Comparison of ENCODE assay signal across 23 cellular contexts in the genomic region with DNA sequence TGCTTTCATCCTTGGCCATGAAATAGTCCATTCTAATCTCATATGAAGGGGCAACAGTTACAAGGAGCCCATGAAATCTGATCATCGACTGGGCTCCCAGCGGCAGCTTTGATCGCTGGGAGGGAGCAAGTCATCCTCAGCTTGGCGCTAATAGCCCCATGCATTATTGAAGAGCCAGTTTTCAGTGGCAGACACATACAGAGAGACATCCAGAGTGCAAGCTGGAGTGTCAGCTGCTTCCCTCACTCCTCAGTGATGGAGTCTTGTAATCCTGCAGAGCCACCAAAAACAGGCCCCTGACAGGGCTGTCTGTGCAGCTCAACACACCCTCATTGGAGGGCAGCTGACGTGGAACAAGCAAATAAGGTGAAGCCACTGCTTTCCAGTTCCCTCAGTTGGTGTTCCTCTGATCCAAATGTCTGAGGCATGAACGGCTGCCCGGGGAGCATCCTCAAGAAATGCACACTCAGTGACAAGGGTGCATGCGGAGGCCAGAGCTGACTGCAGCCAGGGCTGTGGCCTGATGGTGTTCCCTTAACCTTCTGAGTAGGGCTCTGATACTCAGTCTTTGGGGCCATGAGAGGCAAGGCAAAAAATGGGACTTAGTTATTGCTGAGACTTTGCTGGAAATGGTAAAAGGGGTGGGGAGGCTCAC.
DNase-seq lines count a peak whose midpoint lies in the region; ATAC-seq and TF ChIP-seq lines count a peak whose summit lies in the region.
"Had no signal": no experiment of that assay in that cellular context is flagged by ENCODE, and none has a peak within 500 bp of the region (broad histone marks: within the 10 kb centered on the region; RNA-seq: fewer than 3 reads in every experiment).

No MANE protein-coding gene starts in this region.

- peak; percentile 9 for DNase-seq in NCI-H2107 treated with DMSO at 0.1 percent for 48 hours (lab: John Stamatoyannopoulos, UW; ENCODE audit: unreplicated experiment)
- DNase-seq in NCI-H2107 (lab: John Stamatoyannopoulos, UW), result no peak
- no peak for DNase-seq in neural crest cell (ENCODE audit: low read depth, low spot score)
- DNase-seq in type B pancreatic cell (ENCODE audit: extremely low spot score, unreplicated experiment), result no peak
- DNase-seq in HFFc6, result no peak
- no peak for DNase-seq in activated T-cell treated with anti-CD3 and anti-CD28 coated beads, Interleukin-2, amount 50 U/mL, for 4 hours
- DNase-seq: 8988T; activated CD4-positive, alpha-beta memory T cell treated with anti-CD3 and anti-CD28 coated beads for 36 hours; activated naive CD4-positive, alpha-beta T cell treated with anti-CD3 and anti-CD28 coated beads for 36 hours; effector CD4-positive, alpha-beta T cell; GDM1; left colon; nucleus accumbens; stimulated activated naive B cell treated with anti-CD40 and anti-IgM and Interleukin-4, amounts not matched to agents 10 μg/mL and 1 μg/mL and 100 μg/mL, for 72 hours; T-helper 1 cell; tibial artery had no signal

- H3K27me3 Mint-ChIP-seq in neural crest cell (ENCODE audit: low read depth) (no peaks in the 10 kb centered on the region), type B pancreatic cell (peaks cover 21% of the 10 kb centered on the region), HFFc6 (ENCODE audit: insufficient read depth) (peaks cover 24% of the 10 kb centered on the region)
- H3K27me3 Mint-ChIP-seq in activated T-cell treated with anti-CD3 and anti-CD28 coated beads, Interleukin-2, amount 50 U/mL, for 4 hours (ENCODE audit: low read depth), result no peaks in the 10 kb centered on the region
- H3K27me3 Mint-ChIP-seq: activated CD4-positive, alpha-beta memory T cell treated with anti-CD3 and anti-CD28 coated beads for 36 hours had no signal

- H3K27ac ChIP-seq in angular gyrus (ENCODE audit: low read depth, low read length), result peak overlapping the region; percentile 63
- H3K27ac ChIP-seq: BLaER1, right atrium auricular region, tibial artery, VCaP had no signal

- no peaks in the 10 kb centered on the region for H3K9me3 Mint-ChIP-seq in neural crest cell
- peaks cover 5% of the 10 kb centered on the region for H3K9me3 Mint-ChIP-seq in type B pancreatic cell
- H3K9me3 Mint-ChIP-seq in HFFc6, result no peaks in the 10 kb centered on the region
- no peaks in the 10 kb centered on the region for H3K9me3 Mint-ChIP-seq in activated T-cell treated with anti-CD3 and anti-CD28 coated beads, Interleukin-2, amount 50 U/mL, for 4 hours
- H3K9me3 Mint-ChIP-seq: activated naive CD4-positive, alpha-beta T cell treated with anti-CD3 and anti-CD28 coated beads for 36 hours; central memory CD8-positive, alpha-beta T cell had no signal

- ATAC-seq in GM19395 (IDR thresholded peaks at IDR 0.05; ENCODE audit: unreplicated experiment), result no peak
- no peak for ATAC-seq in activated T-cell treated with anti-CD3 and anti-CD28 coated beads, Interleukin-2, amount 50 U/mL, for 4 hours
- ATAC-seq: esophagus mucosa; left colon; stimulated activated naive B cell treated with anti-CD40 and anti-IgM and Interleukin-4, amounts not matched to agents 10 μg/mL and 1 μg/mL and 100 μg/mL, for 72 hours had no signal

- H3K27ac Mint-ChIP-seq in neural crest cell (ENCODE audit: unreplicated experiment) (peak overlapping the region; percentile 52), type B pancreatic cell (peak overlapping the region; percentile 22), HFFc6 (no peak overlapping the region)
- H3K27ac Mint-ChIP-seq: activated CD4-positive, alpha-beta memory T cell treated with anti-CD3 and anti-CD28 coated beads for 36 hours; activated naive CD4-positive, alpha-beta T cell treated with anti-CD3 and anti-CD28 coated beads for 36 hours; stimulated activated naive B cell treated with anti-CD40 and anti-IgM and Interleukin-4, amounts not matched to agents 10 μg/mL and 1 μg/mL and 100 μg/mL, for 72 hours had no signal

- H3K4me1 Mint-ChIP-seq in neural crest cell (peaks cover 31% of the 10 kb centered on the region), type B pancreatic cell (ENCODE audit: unreplicated experiment) (peaks cover 25% of the 10 kb centered on the region), HFFc6 (ENCODE audit: low read depth) (peaks cover 9% of the 10 kb centered on the region)
- no peaks in the 10 kb centered on the region for H3K4me1 Mint-ChIP-seq in activated T-cell treated with anti-CD3 and anti-CD28 coated beads, Interleukin-2, amount 50 U/mL, for 4 hours (ENCODE audit: low read depth)
- H3K4me1 Mint-ChIP-seq: central memory CD8-positive, alpha-beta T cell; stimulated activated naive B cell treated with anti-CD40 and anti-IgM and Interleukin-4, amounts not matched to agents 10 μg/mL and 1 μg/mL and 100 μg/mL, for 72 hours had no signal

- H3K4me3 Mint-ChIP-seq in neural crest cell (no peak overlapping the region), type B pancreatic cell (no peak overlapping the region), HFFc6 (no peak overlapping the region)
- no peak overlapping the region for H3K4me3 Mint-ChIP-seq in activated T-cell treated with anti-CD3 and anti-CD28 coated beads, Interleukin-2, amount 50 U/mL, for 4 hours
- H3K4me3 Mint-ChIP-seq: activated CD4-positive, alpha-beta memory T cell treated with anti-CD3 and anti-CD28 coated beads for 36 hours; activated naive CD4-positive, alpha-beta T cell treated with anti-CD3 and anti-CD28 coated beads for 36 hours; central memory CD8-positive, alpha-beta T cell; stimulated activated naive B cell treated with anti-CD40 and anti-IgM and Interleukin-4, amounts not matched to agents 10 μg/mL and 1 μg/mL and 100 μg/mL, for 72 hours had no signal

- TF ChIP-seq CTCF in neural crest cell (conservative IDR thresholded peaks at IDR 0.05) (no peak), type B pancreatic cell (conservative IDR thresholded peaks at IDR 0.05) (no peak), HFFc6 (IDR thresholded peaks at IDR 0.05) (no peak)

- H3K36me3 Mint-ChIP-seq in neural crest cell (ENCODE audit: low read depth) (no peaks in the 10 kb centered on the region), type B pancreatic cell (peaks cover 4% of the 10 kb centered on the region), HFFc6 (ENCODE audit: low read depth) (no peaks in the 10 kb centered on the region)
- H3K36me3 Mint-ChIP-seq in activated T-cell treated with anti-CD3 and anti-CD28 coated beads, Interleukin-2, amount 50 U/mL, for 4 hours (ENCODE audit: insufficient read depth), result no peaks in the 10 kb centered on the region
- H3K36me3 Mint-ChIP-seq: activated CD4-positive, alpha-beta memory T cell treated with anti-CD3 and anti-CD28 coated beads for 36 hours; stimulated activated naive B cell treated with anti-CD40 and anti-IgM and Interleukin-4, amounts not matched to agents 10 μg/mL and 1 μg/mL and 100 μg/mL, for 72 hours had no signal
